ENCODE assay signal across 8 cellular contexts in the genomic region with DNA sequence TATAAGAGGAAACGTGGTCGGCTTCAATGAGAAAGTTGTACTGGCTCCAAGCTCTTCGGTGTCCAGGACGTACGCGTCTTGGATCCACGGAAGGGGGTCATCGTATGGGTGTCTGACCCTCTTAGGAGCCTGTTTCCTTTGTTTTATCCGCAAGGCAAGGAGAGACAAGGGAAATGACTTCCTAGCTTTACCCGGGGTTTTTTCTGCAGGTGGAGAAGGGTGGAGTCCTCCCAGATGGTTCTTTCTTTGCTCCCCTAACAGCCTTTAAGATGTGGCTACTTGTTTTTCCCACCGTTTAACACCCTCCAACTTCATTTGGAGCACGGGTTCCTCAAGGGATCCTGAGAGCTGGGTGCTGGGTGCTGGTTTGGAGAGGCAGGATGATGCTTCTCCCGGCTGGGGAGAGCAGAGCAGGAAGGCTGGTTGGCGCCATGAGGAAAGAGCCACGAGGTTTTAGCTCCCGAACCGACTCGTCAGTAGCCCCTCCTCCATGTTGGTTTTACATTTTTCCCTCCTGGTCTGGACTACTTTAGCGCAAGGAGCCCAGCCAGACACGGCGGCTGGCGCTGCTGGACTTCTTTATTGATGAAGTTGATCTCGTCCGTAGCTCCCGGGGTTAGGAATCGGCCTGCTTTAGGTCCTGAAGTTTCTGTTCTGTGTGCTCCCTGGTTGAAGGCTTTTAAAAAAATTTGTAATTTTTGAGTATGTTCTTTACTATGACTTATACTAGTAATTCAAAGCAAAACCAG. TPM values are rescaled to one million over a fixed set of nuclear protein-coding genes. Genes with fewer than 3 reads are reported as not detected.
DNase-seq lines count a peak whose midpoint lies in the region; ATAC-seq and TF ChIP-seq lines count a peak whose summit lies in the region.

No MANE protein-coding gene starts in this region.

- no peaks in the 10 kb centered on the region for H3K27me3 ChIP-seq in PC-3 (ENCODE audit: low read length)
- no peaks in the 10 kb centered on the region for H3K27me3 ChIP-seq in hepatocyte
- no peaks in the 10 kb centered on the region for H3K27me3 ChIP-seq in prostate gland (replicated peaks; ENCODE audit: insufficient read depth)

- H3F3A ChIP-seq in PC-3 (ENCODE audit: low read length, unreplicated experiment), result no peaks in the 10 kb centered on the region

- peaks cover 16% of the 10 kb centered on the region for H3K4me1 ChIP-seq in PC-3 (ENCODE audit: insufficient read depth, low read length)
- H3K4me1 ChIP-seq in hepatocyte (ENCODE audit: insufficient read depth), result no peaks in the 10 kb centered on the region
- no peaks in the 10 kb centered on the region for H3K4me1 ChIP-seq in prostate gland (replicated peaks)

- no peaks in the 10 kb centered on the region for H3K9me3 ChIP-seq in PC-3 (ENCODE audit: low read length)
- H3K9me3 ChIP-seq in hepatocyte (ENCODE audit: low read depth), result no peaks in the 10 kb centered on the region
- no peaks in the 10 kb centered on the region for H3K9me3 ChIP-seq in prostate gland

- H3K36me3 ChIP-seq in PC-3 (ENCODE audit: low read depth, low read length) (no peaks in the 10 kb centered on the region), hepatocyte (replicated peaks; ENCODE audit: insufficient read depth, low read depth) (no peaks in the 10 kb centered on the region), prostate gland (no peaks in the 10 kb centered on the region)

- ATAC-seq in GM21515 (IDR thresholded peaks at IDR 0.05; ENCODE audit: unreplicated experiment) (peak; percentile 18), PC-3 (peak; percentile 52), HG03175 (IDR thresholded peaks at IDR 0.05; ENCODE audit: unreplicated experiment) (no peak)

- POLR2A ChIA-PET in PC-3 (lab: Charles Lee; ENCODE audit: unreplicated experiment), result interaction anchor here (0.5 to 1.2 kb wide), 5 partner anchors 14 to 231 kb away, joined by 3 to 7 read pairs (median 4); a partner anchor contains a TSS

- H3K4me2 ChIP-seq in PC-3 (ENCODE audit: low read length), result peak overlapping the region; percentile 90
- H3K4me2 ChIP-seq in hepatocyte, result peak overlapping the region; percentile 85

- TF ChIP-seq CTCF in PC-3 (conservative IDR thresholded peaks at IDR 0.05; ENCODE audit: low read depth, low read length) (no peak), astrocyte of the cerebellum (IDR thresholded peaks at IDR 0.05; ENCODE audit: low read depth, low read length, missing control alignments) (no peak), hepatocyte (IDR thresholded peaks at IDR 0.05; ENCODE audit: poor library complexity) (no peak), prostate gland (IDR thresholded peaks at IDR 0.05) (no peak)

- peak; percentile 50 for TF ChIP-seq POLR2A in prostate gland (IDR thresholded peaks at IDR 0.05)

- TSS peak; percentile 94 for BruUV-seq in PC-3 (replicated peaks; lab: Mats Ljungman, UMichigan)

- H3K4me3 ChIP-seq in PC-3 (ENCODE audit: low read length) (peak overlapping the region; percentile 88), astrocyte of the cerebellum (ENCODE audit: low read depth, low read length) (peak overlapping the region; percentile 90), hepatocyte (peak overlapping the region; percentile 95), prostate gland (peak overlapping the region; percentile 71 to 73)

- H4K20me1 ChIP-seq in PC-3 (ENCODE audit: low read length) (peaks cover 43% of the 10 kb centered on the region), hepatocyte (ENCODE audit: insufficient read depth, poor library complexity, severe bottlenecking) (no peaks in the 10 kb centered on the region)

- H3K79me2 ChIP-seq in PC-3 (ENCODE audit: low read length) (peaks cover 68% of the 10 kb centered on the region), hepatocyte (peaks cover 48% of the 10 kb centered on the region)

- DNase-seq in Daoy (ENCODE audit: low read depth), result peak; percentile 85
- DNase-seq in KG1 (lab: John Stamatoyannopoulos, UW), result peak; percentile 66
- DNase-seq in PC-3, result peak; percentile 84
- DNase-seq in astrocyte of the cerebellum (ENCODE audit: low read depth), result peak; percentile 71
- DNase-seq in hepatocyte (ENCODE audit: low spot score), result peak; percentile 82
- DNase-seq in prostate gland (ENCODE audit: low spot score), result peak; percentile 64

- H3K27ac ChIP-seq in PC-3 (ENCODE audit: low read length) (peak overlapping the region; percentile 76), hepatocyte (peak overlapping the region; percentile 89), prostate gland (peak overlapping the region; percentile 83 to 87)

- under 1% methylated on average over 26 of the region's 26 CpGs for WGBS in hepatocyte (ENCODE audit: low lambda C conversion rate, missing lambda C conversion rate)
- under 1% methylated on average over 26 of the region's 26 CpGs for WGBS in prostate gland

- H2AFZ ChIP-seq in PC-3 (ENCODE audit: low read length) (peak overlapping the region; percentile 77), hepatocyte (peak overlapping the region; percentile 92)

- CTCF ChIA-PET in PC-3 (lab: Charles Lee), result interaction anchor here (0.6 kb wide), 1 partner anchor 27 kb away, joined by 5 read pairs; no protein-coding TSS in a partner anchor

- intact Hi-C loops in PC-3 (cut with micrococcal nuclease), result loop anchor here (2.0 to 10.0 kb wide), 3 partner anchors 54 to 194 kb away; a partner anchor contains a TSS
- intact Hi-C loops in prostate gland (cut with DNase I), result no loop called here

- H3K9me2 ChIP-seq in PC-3 (replicated peaks; ENCODE audit: low read length), result no peaks in the 10 kb centered on the region
- H3K9me2 ChIP-seq in hepatocyte (replicated peaks; ENCODE audit: insufficient read depth), result no peaks in the 10 kb centered on the region

- peak overlapping the region; percentile 92 for H3K9ac ChIP-seq in PC-3 (ENCODE audit: low read length)

- in situ Hi-C loops in astrocyte of the cerebellum (cut with HindIII; ENCODE audit: low sequenced_read_pairs), result loop anchor here (5.0 kb wide), 1 partner anchor 64 kb away; no protein-coding TSS in a partner anchor

RNA-seq across cellular contexts. Expression of a gene that starts 1.3 kb away (rescaled TPM):
- 95.0 and 108 TPM in 2 replicates for total RNA-seq in Daoy (2014; rRNA removed; shearing (Covaris generic))
- total RNA-seq in PC-3 (2014; rRNA removed) (193 and 209 TPM in 2 replicates), hepatocyte (15.7 and 20.9 TPM in 2 replicates), prostate gland (10 to 100 TPM; 23.8 to 25.9 TPM)
- 22.2 and 27.9 TPM in 2 replicates for polyA plus RNA-seq in hepatocyte
